Comparison of ENCODE assay signal across 17 cellular contexts in the genomic region with DNA sequence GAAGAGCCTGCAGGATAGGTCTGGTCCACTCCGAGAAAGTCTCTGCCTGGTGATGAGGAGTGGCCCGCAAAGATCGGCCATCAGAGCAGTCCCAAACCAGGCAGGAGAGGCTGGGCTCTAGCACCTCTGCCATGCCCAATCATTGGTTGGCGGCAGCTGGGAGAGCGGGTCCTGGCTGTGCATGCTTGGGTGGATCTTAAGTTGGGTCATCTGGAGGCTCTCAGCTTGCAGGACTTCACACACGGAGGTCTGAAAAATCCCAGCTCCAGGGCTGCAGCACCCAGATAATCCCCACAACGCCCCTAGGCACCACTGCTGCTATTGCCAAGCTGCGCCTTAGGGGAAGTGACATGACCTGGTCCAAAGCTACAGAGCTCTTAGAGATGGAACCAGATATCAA.
DNase-seq lines count a peak whose midpoint lies in the region; ATAC-seq, FAIRE-seq and TF ChIP-seq lines count a peak whose summit lies in the region.
"Had no signal": no experiment of that assay in that cellular context is flagged by ENCODE, and none has a peak within 500 bp of the region (broad histone marks: within the 10 kb centered on the region; RNA-seq: fewer than 3 reads in every experiment).

No MANE protein-coding gene starts in this region.

- peak overlapping the region; percentile 73 for H3K27ac ChIP-seq in HepG2 (ENCODE audit: extremely low read length, insufficient read depth, low read length)
- H3K27ac ChIP-seq in right lobe of liver, result no peak overlapping the region
- no peak overlapping the region for H3K27ac ChIP-seq in mesendoderm (ENCODE audit: low read depth, low read length)

- H3K79me2 ChIP-seq in HepG2 (ENCODE audit: insufficient read depth, low read length) (no peaks in the 10 kb centered on the region), mesendoderm (ENCODE audit: control insufficient read depth, insufficient read depth, low read length) (no peaks in the 10 kb centered on the region)

- no peak for TF ChIP-seq CTCF in HepG2 (CRISPR knock-in tag; IDR thresholded peaks at IDR 0.05)
- TF ChIP-seq CTCF in right lobe of liver (IDR thresholded peaks at IDR 0.05), result no peak

- CTCF ChIA-PET in HepG2 (lab: Yijun Ruan, JAX; ENCODE audit: low intra/inter-chr PET ratio, low total read pairs), result no interaction called here

- in situ Hi-C loops in HepG2 (cut with HindIII; ENCODE audit: extremely low pct_ligation_motif_present, low pct_unique_long_range_greater_than_20kb), result loop anchor here (25.0 kb wide), 1 partner anchor 788 kb away; no protein-coding TSS in a partner anchor
- in situ Hi-C loops in HAP-1 (cut with MboI; ENCODE audit: low sequenced_read_pairs), result no loop called here

- H3K18ac ChIP-seq in mesendoderm (ENCODE audit: low read length), result peak overlapping the region; percentile 76

- H3K36me3 ChIP-seq in HepG2 (replicated peaks in 1 of 2; ENCODE audit: control insufficient read depth in 1 of 2, insufficient read depth in 2 of 2, low read length in 2 of 2) (no peaks in the 10 kb centered on the region), right lobe of liver (no peaks in the 10 kb centered on the region), mesendoderm (ENCODE audit: control insufficient read depth, insufficient read depth, low read length) (no peaks in the 10 kb centered on the region), HAP-1 (replicated peaks) (no peaks in the 10 kb centered on the region)

- FAIRE-seq in HepG2 (lab: Jason Lieb, UNC), result no peak

- no peak overlapping the region for H3K23ac ChIP-seq in mesendoderm (ENCODE audit: low read length)

- H3K4me2 ChIP-seq in HepG2 (ENCODE audit: low read depth, low read length) (no peak overlapping the region), mesendoderm (ENCODE audit: low read length) (no peak overlapping the region)

- 100% methylated on average over 1 of the region's 8 CpGs for whole genome bisulfite sequencing in HepG2 (ENCODE audit: low lambda C conversion rate)
- WGBS in right lobe of liver (ENCODE audit: insufficient coverage, low coverage, low lambda C conversion rate, missing lambda C conversion rate), result 69% methylated on average over 3 of the region's 8 CpGs
- no CpG with 5 or more reads among the region's 8 CpGs for WGBS in mesendoderm (ENCODE audit: extremely low coverage, insufficient coverage, low lambda C conversion rate)

- no TSS peak for BruUV-seq in HepG2 (replicated peaks; lab: Mats Ljungman, UMichigan)

- H3K9ac ChIP-seq in HepG2 (ENCODE audit: insufficient read depth, low read depth, low read length) (no peak overlapping the region), mesendoderm (ENCODE audit: low read length) (no peak overlapping the region)

- peak overlapping the region; percentile 22 for H3K4ac ChIP-seq in mesendoderm (ENCODE audit: low read depth, low read length)

- H3K79me1 ChIP-seq in mesendoderm (ENCODE audit: low read length), result no peaks in the 10 kb centered on the region

- POLR2A ChIA-PET in HepG2 (lab: Yijun Ruan, JAX), result interaction anchor here (0.7 to 1.6 kb wide), 4 partner anchors 14 to 29 kb away, joined by 4 to 6 read pairs (median 4); no protein-coding TSS in a partner anchor

- DNase-seq in HepG2 (ENCODE audit: low spot score), result no peak
- no peak for DNase-seq in right lobe of liver
- peak; percentile 31 for DNase-seq in SK-N-DZ (ENCODE audit: low spot score)
- DNase-seq in mesendoderm, result peak; percentile 25
- no peak for DNase-seq in HAP-1 (ENCODE audit: low spot score in 2 of 2)
- DNase-seq in SW 1271 (lab: John Stamatoyannopoulos, UW), result no peak
- no peak for DNase-seq in Right ventricle myocardium inferior (ENCODE audit: missing footprints)
- DNase-seq: DMS53, HCEC 1CT, IMR-90, Karpas-422, MM.1S, NCI-H1694, NCI-H226, NCI-H69, PC-3 had no signal

- H3K4me3 ChIP-seq in HepG2 (replicated peaks in 1 of 3; ENCODE audit: insufficient read depth in 1 of 3, low read depth in 2 of 3, low read length in 3 of 3) (no peak overlapping the region), right lobe of liver (no peak overlapping the region), mesendoderm (ENCODE audit: low read length) (no peak overlapping the region), HAP-1 (no peak overlapping the region)

- no peak for TF ChIP-seq RAD21 in HepG2 (CRISPR knock-in tag; IDR thresholded peaks at IDR 0.05)

- H2BK120ac ChIP-seq in mesendoderm (ENCODE audit: low read depth, low read length), result peak overlapping the region; percentile 16

- no peaks in the 10 kb centered on the region for H3K27me3 ChIP-seq in HepG2 (ENCODE audit: control insufficient read depth in 1 of 2, insufficient read depth in 2 of 2, low read length in 2 of 2)
- H3K27me3 ChIP-seq in right lobe of liver, result no peaks in the 10 kb centered on the region
- no peaks in the 10 kb centered on the region for H3K27me3 ChIP-seq in mesendoderm (ENCODE audit: insufficient read depth, low read length, poor library complexity)
- no peaks in the 10 kb centered on the region for H3K27me3 ChIP-seq in HAP-1 (ENCODE audit: low read depth)

- peak overlapping the region; percentile 49 for H3K56ac ChIP-seq in mesendoderm (ENCODE audit: low read length)

- no peak overlapping the region for H2AK5ac ChIP-seq in mesendoderm (ENCODE audit: low read length)

- no peaks in the 10 kb centered on the region for H4K20me1 ChIP-seq in HepG2 (ENCODE audit: insufficient read depth, low read length)

- H3K9me3 ChIP-seq in HepG2 (ENCODE audit: low read length) (no peaks in the 10 kb centered on the region), right lobe of liver (no peaks in the 10 kb centered on the region), HAP-1 (no peaks in the 10 kb centered on the region)

- H2BK15ac ChIP-seq in mesendoderm (replicated peaks; ENCODE audit: low read depth), result no peak overlapping the region

- ATAC-seq in HepG2 (no peak), right lobe of liver (no peak), Right ventricle myocardium inferior (no peak), GM18909 (IDR thresholded peaks at IDR 0.05; ENCODE audit: poor library complexity, unreplicated experiment) (no peak)

- intact Hi-C loops in HepG2 (cut with micrococcal nuclease; ENCODE audit: unreplicated experiment) (no loop called here), right lobe of liver (cut with DNase I) (no loop called here), Right ventricle myocardium inferior (cut with DNase I) (loop anchor here (2.0 to 10.0 kb wide), 3 partner anchors 57 to 786 kb away; no protein-coding TSS in a partner anchor)

- H4K5ac ChIP-seq in mesendoderm (ENCODE audit: low read length), result no peak overlapping the region

- peak overlapping the region; percentile 3 for H2BK5ac ChIP-seq in mesendoderm (ENCODE audit: low read length)

- H3K4me1 ChIP-seq in HepG2 (ENCODE audit: insufficient read depth, low read length) (peaks cover 77% of the 10 kb centered on the region), right lobe of liver (no peaks in the 10 kb centered on the region), mesendoderm (ENCODE audit: control insufficient read depth, low read depth, low read length) (peaks cover 24% of the 10 kb centered on the region), HAP-1 (peaks cover 4% of the 10 kb centered on the region; the same call in 1 of the 2 replicates)

- H4K8ac ChIP-seq in mesendoderm (ENCODE audit: low read depth, low read length), result no peak overlapping the region

- TF ChIP-seq EP300 in HepG2 (IDR thresholded peaks at IDR 0.05; ENCODE audit: low read depth in 2 of 2, low read length in 2 of 2) (no peak), HepG2 (CRISPR knock-in tag; IDR thresholded peaks at IDR 0.05; ENCODE audit: borderline replicate concordance) (no peak)

- no peak for TF ChIP-seq POLR2A in HepG2 (IDR thresholded peaks at IDR 0.05; ENCODE audit: insufficient read depth in 1 of 2, low read depth in 2 of 2, low read length in 2 of 2)
- TF ChIP-seq POLR2A in right lobe of liver (IDR thresholded peaks at IDR 0.05), result no peak

- no peak overlapping the region for H2AFZ ChIP-seq in HepG2 (ENCODE audit: low read length)

TF ChIP-seq in HepG2, 621 proteins besides CTCF, POLR2A, EP300 and RAD21:
- TF ChIP-seq ZNF225 (CRISPR knock-in tag; IDR thresholded peaks at IDR 0.05) (0 out of 2 replicates have a peak, but pooled peaks have one; percentile 18), ZNF710 (CRISPR knock-in tag; IDR thresholded peaks at IDR 0.05; ENCODE audit: borderline replicate concordance) (peak; percentile 45; the same call in 1 of the 2 replicates), YEATS2 (CRISPR knock-in tag; IDR thresholded peaks at IDR 0.05; ENCODE audit: borderline replicate concordance) (no peak)

Comparison
In these comparisons a context has a peak if more than half of its experiments do, and no peak if none do; other contexts are left out.
1. DNase-seq: peak in SK-N-DZ (single experiment) and mesendoderm (single experiment); none in HepG2 (single experiment), right lobe of liver (0 of 3), HAP-1 (0 of 2), SW 1271 (0 of 2) and Right ventricle myocardium inferior (single experiment).